Comparison of ENCODE assay signal across 14 cellular contexts in the genomic region with DNA sequence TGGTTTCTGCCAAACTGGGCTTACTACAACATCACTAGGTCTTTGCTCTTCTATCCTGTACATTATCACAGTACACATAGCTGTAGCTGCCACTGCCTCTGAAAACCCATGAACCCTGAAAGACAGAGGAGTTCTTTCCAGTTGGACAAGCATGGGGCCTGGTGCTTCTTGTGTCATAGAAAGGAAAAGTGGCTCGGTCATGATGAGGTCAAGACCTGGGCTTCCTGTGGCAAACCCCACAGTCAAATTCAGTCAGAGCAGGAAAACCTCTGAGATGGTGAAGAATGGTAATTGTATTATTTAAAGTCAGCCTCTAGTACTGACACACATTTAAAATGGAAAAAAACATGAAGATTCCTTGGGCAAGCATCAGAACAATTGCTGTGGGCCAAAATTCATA.
DNase-seq lines count a peak whose midpoint lies in the region; ATAC-seq, FAIRE-seq and TF ChIP-seq lines count a peak whose summit lies in the region.
"Had no signal": no experiment of that assay in that cellular context is flagged by ENCODE, and none has a peak within 500 bp of the region (broad histone marks: within the 10 kb centered on the region; RNA-seq: fewer than 3 reads in every experiment).

No MANE protein-coding gene starts in this region.

- peaks cover 0 to 6% of the 10 kb centered on the region in 2 donors for H3K9me3 Mint-ChIP-seq in activated T-cell treated with anti-CD3 and anti-CD28 coated beads, Interleukin-2, amount 50 U/mL, for 72 hours
- H3K9me3 Mint-ChIP-seq in stimulated activated naive CD8-positive, alpha-beta T cell treated with anti-CD3 and anti-CD28 coated beads, Interleukin-15, amount 100 ng/mL, for 72 hours, result no peaks in the 10 kb centered on the region
- H3K9me3 Mint-ChIP-seq: activated CD4-positive, alpha-beta T cell treated with anti-CD3 and anti-CD28 coated beads, Interleukin-2, amount 10 ng/mL, durations not matched to agents 7 days and 5 days had no signal

- no peaks in the 10 kb centered on the region for H3K4me1 Mint-ChIP-seq in activated T-cell treated with anti-CD3 and anti-CD28 coated beads, Interleukin-2, amount 50 U/mL, for 72 hours (ENCODE audit: low read depth)
- H3K4me1 Mint-ChIP-seq in stimulated activated naive CD8-positive, alpha-beta T cell treated with anti-CD3 and anti-CD28 coated beads, Interleukin-15, amount 100 ng/mL, for 72 hours, result no peaks in the 10 kb centered on the region
- H3K4me1 Mint-ChIP-seq: activated CD4-positive, alpha-beta T cell treated with anti-CD3 and anti-CD28 coated beads, Interleukin-2, amount 10 ng/mL, durations not matched to agents 7 days and 5 days had no signal

- peak in 1 of 2 donors; percentile 6 for DNase-seq in activated T-cell treated with anti-CD3 and anti-CD28 coated beads, Interleukin-2, amount 50 U/mL, for 72 hours
- DNase-seq in activated T-cell treated with anti-CD3 and anti-CD28 coated beads, Interleukin-2, amount 50 U/mL, for 48 hours, result no peak
- DNase-seq in stimulated activated naive CD8-positive, alpha-beta T cell treated with anti-CD3 and anti-CD28 coated beads, Interleukin-15, amount 100 ng/mL, for 72 hours, result no peak
- DNase-seq in cerebellum (ENCODE audit: low spot score) (no peak), D721Med (ENCODE audit: insufficient read length, low spot score) (no peak)
- DNase-seq: activated CD4-positive, alpha-beta T cell treated with anti-CD3 and anti-CD28 coated beads, Interleukin-2, amount 10 ng/mL, durations not matched to agents 7 days and 5 days; islet precursor cell; NCI-H524 treated with DMSO at 0.1 percent for 48 hours; transverse colon had no signal

- FAIRE-seq in D721Med (lab: Jason Lieb, UNC), result no peak
- FAIRE-seq: bronchial epithelial cell, frontal cortex had no signal

- TF ChIP-seq CTCF in D721Med (IDR thresholded peaks at IDR 0.05; ENCODE audit: insufficient read depth, missing control alignments), result no peak

- H3K4me3 Mint-ChIP-seq in activated T-cell treated with anti-CD3 and anti-CD28 coated beads, Interleukin-2, amount 50 U/mL, for 72 hours, result peak overlapping the region in 1 of 2 donors; percentile 19
- H3K4me3 Mint-ChIP-seq in stimulated activated naive CD8-positive, alpha-beta T cell treated with anti-CD3 and anti-CD28 coated beads, Interleukin-15, amount 100 ng/mL, for 72 hours, result no peak overlapping the region
- H3K4me3 Mint-ChIP-seq: activated CD4-positive, alpha-beta T cell treated with anti-CD3 and anti-CD28 coated beads, Interleukin-2, amount 10 ng/mL, durations not matched to agents 7 days and 5 days had no signal

- ATAC-seq in activated T-cell treated with anti-CD3 and anti-CD28 coated beads, Interleukin-2, amount 50 U/mL, for 72 hours (replicated peaks in 1 of 2), result peak; percentile 29 to 60
- ATAC-seq in GM21717 (IDR thresholded peaks at IDR 0.05; ENCODE audit: unreplicated experiment), result peak; percentile 95
- peak; percentile 62 for ATAC-seq in HG03354 (IDR thresholded peaks at IDR 0.05; ENCODE audit: poor library complexity, severe bottlenecking, unreplicated experiment)
- ATAC-seq in stimulated activated naive CD8-positive, alpha-beta T cell treated with anti-CD3 and anti-CD28 coated beads, Interleukin-15, amount 100 ng/mL, for 72 hours, result peak; percentile 56
- no peak for ATAC-seq in GM19467 (IDR thresholded peaks at IDR 0.05; ENCODE audit: unreplicated experiment)

- H3K27ac Mint-ChIP-seq in activated T-cell treated with anti-CD3 and anti-CD28 coated beads, Interleukin-2, amount 50 U/mL, for 72 hours, result no peak overlapping the region
- H3K27ac Mint-ChIP-seq in stimulated activated naive CD8-positive, alpha-beta T cell treated with anti-CD3 and anti-CD28 coated beads, Interleukin-15, amount 100 ng/mL, for 72 hours, result peak overlapping the region in 1 of 2 donors; percentile 80
- H3K27ac Mint-ChIP-seq: activated CD4-positive, alpha-beta T cell treated with anti-CD3 and anti-CD28 coated beads, Interleukin-2, amount 10 ng/mL, durations not matched to agents 7 days and 5 days had no signal

- no peaks in the 10 kb centered on the region for H3K36me3 Mint-ChIP-seq in activated T-cell treated with anti-CD3 and anti-CD28 coated beads, Interleukin-2, amount 50 U/mL, for 72 hours (ENCODE audit: insufficient read depth in 2 of 2)

- peaks cover 6% of the 10 kb centered on the region for H3K27me3 Mint-ChIP-seq in activated T-cell treated with anti-CD3 and anti-CD28 coated beads, Interleukin-2, amount 50 U/mL, for 72 hours (ENCODE audit: low read depth)
- H3K27me3 Mint-ChIP-seq in stimulated activated naive CD8-positive, alpha-beta T cell treated with anti-CD3 and anti-CD28 coated beads, Interleukin-15, amount 100 ng/mL, for 72 hours, result no peaks in the 10 kb centered on the region
- H3K27me3 Mint-ChIP-seq: activated CD4-positive, alpha-beta T cell treated with anti-CD3 and anti-CD28 coated beads, Interleukin-2, amount 10 ng/mL, durations not matched to agents 7 days and 5 days had no signal
